ENCODE assay signal across 11 cellular contexts in the genomic region with DNA sequence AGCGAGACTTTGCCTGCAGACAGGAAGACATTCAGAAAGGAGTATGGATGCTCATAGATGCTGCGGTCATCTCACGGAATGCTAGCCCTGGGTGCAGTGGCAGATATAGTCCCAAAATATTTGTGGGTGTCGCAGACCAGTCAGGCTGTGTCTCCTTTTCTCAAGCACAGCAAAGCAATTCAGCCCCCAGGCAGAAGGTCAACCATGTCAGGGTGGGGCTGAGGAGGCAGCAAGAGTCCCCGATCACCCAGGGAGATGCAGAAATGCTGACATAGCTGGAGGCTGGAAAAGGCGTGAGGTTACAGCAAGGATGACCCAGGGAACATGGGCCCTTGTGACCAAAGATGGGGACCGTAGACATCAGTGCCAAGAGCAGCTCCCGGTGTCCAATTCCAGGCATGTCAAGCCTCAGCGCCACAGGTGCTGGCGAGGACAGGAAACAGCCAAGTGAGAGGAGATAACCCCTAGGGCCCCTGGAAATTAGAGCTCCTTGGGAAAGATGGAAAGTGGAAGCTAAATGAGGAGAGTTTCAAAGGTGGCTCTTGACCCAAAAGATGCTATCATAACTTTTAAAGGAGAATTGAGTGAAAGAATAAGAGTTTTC.
"Had no signal": no experiment of that assay in that cellular context is flagged by ENCODE, and none has a peak within 500 bp of the region (broad histone marks: within the 10 kb centered on the region; RNA-seq: fewer than 3 reads in every experiment).

No MANE protein-coding gene starts in this region.

- H3K27ac ChIP-seq: foreskin keratinocyte, ovary, sigmoid colon, spleen, suprapubic skin had no signal

- H3K9me3 ChIP-seq: ovary, sigmoid colon, spleen, suprapubic skin had no signal

- H3K27me3 ChIP-seq: foreskin keratinocyte, ovary, sigmoid colon, suprapubic skin had no signal

- H3K4me3 ChIP-seq: ovary, sigmoid colon, spleen, suprapubic skin had no signal

- DNase-seq: activated CD4-positive, CD25-positive, alpha-beta regulatory T cell treated with anti-CD3 and anti-CD28 coated beads, Interleukin-2, amount 50 U/mL, for 72 hours; activated T-cell treated with anti-CD3 and anti-CD28 coated beads, Interleukin-2, amount 50 U/mL, for 24 hours; caudate nucleus; foreskin keratinocyte; glutamatergic neuron; ovary; sigmoid colon; spleen; T-helper 9 cell had no signal

- H3K36me3 ChIP-seq: ovary, sigmoid colon, spleen, suprapubic skin had no signal

- ATAC-seq: activated naive CD4-positive, alpha-beta T cell treated with anti-CD3 and anti-CD28 coated beads, Interleukin-2, amount 50 U/mL, for 72 hours; foreskin keratinocyte had no signal
